Comparison of ENCODE assay signal across 14 cellular contexts in genomic region chr5:172862165-172862801, GRCh38. TPM values are rescaled to one million over a fixed set of nuclear protein-coding genes. Genes with fewer than 3 reads are reported as not detected.
DNase-seq lines count a peak whose midpoint lies in the region; ATAC-seq and TF ChIP-seq lines count a peak whose summit lies in the region.
"Had no signal": no experiment of that assay in that cellular context is flagged by ENCODE, and none has a peak within 500 bp of the region (broad histone marks: within the 10 kb centered on the region; RNA-seq: fewer than 3 reads in every experiment).

No MANE protein-coding gene starts in this region.

- peaks cover 48% of the 10 kb centered on the region for H3K4me1 ChIP-seq in mesenchymal stem cell (ENCODE audit: control insufficient read depth, insufficient read depth, low read depth, low read length)

- no peak overlapping the region for H2BK15ac ChIP-seq in mesenchymal stem cell (ENCODE audit: low read depth, poor library complexity, severe bottlenecking)

- H3K9me3 Mint-ChIP-seq in activated naive CD8-positive, alpha-beta T cell (ENCODE audit: low read depth) = no peaks in the 10 kb centered on the region
- no peaks in the 10 kb centered on the region for H3K9me3 Mint-ChIP-seq in activated naive CD8-positive, alpha-beta T cell treated with anti-CD3 and anti-CD28 coated beads, Interleukin-2, amount 50 U/mL, for 24 hours
- no peaks in the 10 kb centered on the region for H3K9me3 Mint-ChIP-seq in type B pancreatic cell

- H3K9me3 ChIP-seq in mesenchymal stem cell (ENCODE audit: control insufficient read depth, low read length) = no peaks in the 10 kb centered on the region

- H3K18ac ChIP-seq in mesenchymal stem cell (ENCODE audit: low read depth in 1 of 2, low read length in 2 of 2) = no peak overlapping the region

- H2BK120ac ChIP-seq in mesenchymal stem cell (ENCODE audit: low read depth, low read length) = no peak overlapping the region

- peak overlapping the region; percentile 50 for H3K9ac ChIP-seq in mesenchymal stem cell (ENCODE audit: low read length)

- H3K36me3 Mint-ChIP-seq in activated naive CD8-positive, alpha-beta T cell = no peaks in the 10 kb centered on the region
- H3K36me3 Mint-ChIP-seq in activated naive CD8-positive, alpha-beta T cell treated with anti-CD3 and anti-CD28 coated beads, Interleukin-2, amount 50 U/mL, for 24 hours (ENCODE audit: low read depth) = no peaks in the 10 kb centered on the region
- H3K36me3 Mint-ChIP-seq in type B pancreatic cell = peaks cover 8% of the 10 kb centered on the region

- peaks cover 35% of the 10 kb centered on the region for H3K4me1 Mint-ChIP-seq in activated naive CD8-positive, alpha-beta T cell (ENCODE audit: low read depth)
- peaks cover 18% of the 10 kb centered on the region for H3K4me1 Mint-ChIP-seq in activated naive CD8-positive, alpha-beta T cell treated with anti-CD3 and anti-CD28 coated beads, Interleukin-2, amount 50 U/mL, for 24 hours
- H3K4me1 Mint-ChIP-seq in type B pancreatic cell (ENCODE audit: unreplicated experiment) = peaks cover 42% of the 10 kb centered on the region

- no peak overlapping the region for H3K23ac ChIP-seq in mesenchymal stem cell (ENCODE audit: low read length in 2 of 2)

- peak overlapping the region; percentile 54 for H2AK5ac ChIP-seq in mesenchymal stem cell (ENCODE audit: low read length, severe bottlenecking)

- no peak for TF ChIP-seq CTCF in brain microvascular endothelial cell (IDR thresholded peaks at IDR 0.05; ENCODE audit: low read depth, low read length, missing control alignments)
- no peak for TF ChIP-seq CTCF in type B pancreatic cell (conservative IDR thresholded peaks at IDR 0.05)

- DNase-seq in activated naive CD8-positive, alpha-beta T cell treated with anti-CD3 and anti-CD28 coated beads, Interleukin-2, amount 50 U/mL, for 24 hours = no peak
- DNase-seq in brain microvascular endothelial cell = no peak
- peak; percentile 35 for DNase-seq in mesenchymal stem cell
- no peak for DNase-seq in type B pancreatic cell (ENCODE audit: extremely low spot score, unreplicated experiment)
- DNase-seq in SW 1271 (lab: John Stamatoyannopoulos, UW) = no peak
- DNase-seq in NOMO-1 treated with dmso at 0.1 percent for 144 hours (lab: John Stamatoyannopoulos, UW; ENCODE audit: unreplicated experiment) = no peak
- no peak for DNase-seq in inferior parietal cortex (ENCODE audit: extremely low spot score)
- DNase-seq: activated CD4-positive, CD25-positive, alpha-beta regulatory T cell; amniotic stem cell; Karpas-422; NCI-H2029 treated with DMSO at 0.1 percent for 48 hours; stimulated activated naive CD4-positive, alpha-beta T cell had no signal

- H3K27ac ChIP-seq in brain microvascular endothelial cell = peak overlapping the region; percentile 62
- peak overlapping the region; percentile 14 for H3K27ac ChIP-seq in mesenchymal stem cell (ENCODE audit: low read length, poor library complexity, severe bottlenecking)
- H3K27ac ChIP-seq: 22Rv1 had no signal

- no peak overlapping the region for H4K8ac ChIP-seq in mesenchymal stem cell (ENCODE audit: low read length)

- no peaks in the 10 kb centered on the region for H3K27me3 ChIP-seq in brain microvascular endothelial cell (replicated peaks)
- H3K27me3 ChIP-seq in mesenchymal stem cell (ENCODE audit: control insufficient read depth in 1 of 2, insufficient read depth in 1 of 2, low read length in 2 of 2) = no peaks in the 10 kb centered on the region

- H3K79me1 ChIP-seq in mesenchymal stem cell (replicated peaks; ENCODE audit: low read length, poor library complexity, severe bottlenecking) = peaks cover 30% of the 10 kb centered on the region

- no peak overlapping the region for H3K4me2 ChIP-seq in mesenchymal stem cell (ENCODE audit: low read length, poor library complexity, severe bottlenecking)

- no peak for ATAC-seq in activated naive CD8-positive, alpha-beta T cell treated with anti-CD3 and anti-CD28 coated beads, Interleukin-2, amount 50 U/mL, for 24 hours

- H3K27ac Mint-ChIP-seq in activated naive CD8-positive, alpha-beta T cell = peak overlapping the region; percentile 46
- no peak overlapping the region for H3K27ac Mint-ChIP-seq in activated naive CD8-positive, alpha-beta T cell treated with anti-CD3 and anti-CD28 coated beads, Interleukin-2, amount 50 U/mL, for 24 hours
- peak overlapping the region; percentile 23 for H3K27ac Mint-ChIP-seq in type B pancreatic cell

- no peak overlapping the region for H3K4me3 Mint-ChIP-seq in activated naive CD8-positive, alpha-beta T cell
- no peak overlapping the region for H3K4me3 Mint-ChIP-seq in activated naive CD8-positive, alpha-beta T cell treated with anti-CD3 and anti-CD28 coated beads, Interleukin-2, amount 50 U/mL, for 24 hours
- H3K4me3 Mint-ChIP-seq in type B pancreatic cell = no peak overlapping the region

- H3K14ac ChIP-seq in mesenchymal stem cell (ENCODE audit: low read length in 2 of 2) = no peak overlapping the region

- in situ Hi-C loops in brain microvascular endothelial cell (cut with HindIII; ENCODE audit: low pct_ligation_motif_present, low sequenced_read_pairs) = no loop called here

- H3K4me3 ChIP-seq in brain microvascular endothelial cell (ENCODE audit: low read depth, low read length) (no peak overlapping the region), mesenchymal stem cell (ENCODE audit: insufficient read depth in 1 of 2, low read depth in 1 of 2, low read length in 2 of 2) (no peak overlapping the region)

- H2BK12ac ChIP-seq in mesenchymal stem cell (ENCODE audit: low read length in 2 of 2) = no peak overlapping the region

- 93% methylated on average over 3 of the region's 5 CpGs for WGBS in mesenchymal stem cell

- no peaks in the 10 kb centered on the region for H3K36me3 ChIP-seq in brain microvascular endothelial cell (replicated peaks)
- H3K36me3 ChIP-seq in mesenchymal stem cell (ENCODE audit: control insufficient read depth in 1 of 2, insufficient read depth in 2 of 2, low read depth in 1 of 2, low read length in 2 of 2) = peaks cover 6 to 14% of the 10 kb centered on the region in 2 experiments

- H3K4ac ChIP-seq in mesenchymal stem cell (ENCODE audit: low read depth in 1 of 2, low read length in 2 of 2) = no peak overlapping the region

- no peak overlapping the region for H4K91ac ChIP-seq in mesenchymal stem cell (ENCODE audit: low read length)

- H2BK5ac ChIP-seq in mesenchymal stem cell (ENCODE audit: low read depth, low read length, poor library complexity, severe bottlenecking) = no peak overlapping the region

- H3K27me3 Mint-ChIP-seq in activated naive CD8-positive, alpha-beta T cell = no peaks in the 10 kb centered on the region
- no peaks in the 10 kb centered on the region for H3K27me3 Mint-ChIP-seq in activated naive CD8-positive, alpha-beta T cell treated with anti-CD3 and anti-CD28 coated beads, Interleukin-2, amount 50 U/mL, for 24 hours
- no peaks in the 10 kb centered on the region for H3K27me3 Mint-ChIP-seq in type B pancreatic cell

- H2AFZ ChIP-seq in mesenchymal stem cell (ENCODE audit: low read depth, low read length) = no peak overlapping the region

RNA-seq across cellular contexts. Expression of gene ERGIC1, which starts 28.2 kb away (rescaled TPM):
- 143 TPM for polyA plus RNA-seq in mesenchymal stem cell (2013, experiment 1 of 2)
- polyA plus RNA-seq in mesenchymal stem cell (2013, experiment 2 of 2) = 140 TPM
- total RNA-seq in type B pancreatic cell (ENCODE audit: low replicate concordance) = 85.2 and 105 TPM in 2 replicates
